In genomic region chr11:37105456-37105855, GRCh38 we compare ENCODE assay signal across 35 cellular contexts.
"Had no signal": no experiment of that assay in that cellular context is flagged by ENCODE, and none has a peak within 500 bp of the region (broad histone marks: within the 10 kb centered on the region; RNA-seq: fewer than 3 reads in every experiment).

No MANE protein-coding gene starts in this region.

- H3K27ac ChIP-seq: brain microvascular endothelial cell, Peyer's patch, WERI-Rb-1 had no signal

- H3K4me3 ChIP-seq: Peyer's patch had no signal

- H3K27me3 ChIP-seq: brain microvascular endothelial cell, Peyer's patch had no signal

- H3K36me3 Mint-ChIP-seq: activated CD8-positive, alpha-beta memory T cell treated with anti-CD3 and anti-CD28 coated beads, Interleukin-2, amount 10 ng/mL, durations not matched to agents 7 days and 5 days; activated naive CD8-positive, alpha-beta T cell treated with anti-CD3 and anti-CD28 coated beads for 36 hours; IgD-negative memory B cell had no signal

- DNase-seq: activated CD4-positive, alpha-beta memory T cell treated with anti-CD3 and anti-CD28 coated beads, Interleukin-2, amount 10 ng/mL, durations not matched to agents 7 days and 5 days; activated CD4-positive, alpha-beta T cell treated with anti-CD3 and anti-CD28 coated beads for 1 hour; activated CD4-positive, alpha-beta T cell treated with anti-CD3 and anti-CD28 coated beads for 48 hours; activated CD4-positive, CD25-positive, alpha-beta regulatory T cell; activated CD8-positive, alpha-beta memory T cell treated with anti-CD3 and anti-CD28 coated beads for 24 hours; activated CD8-positive, alpha-beta memory T cell treated with anti-CD3 and anti-CD28 coated beads, Interleukin-2, amount 10 ng/mL, durations not matched to agents 7 days and 5 days; activated CD8-positive, alpha-beta memory T cell treated with anti-CD3 and anti-CD28 coated beads, Interleukin-2, amount 50 U/mL, for 48 hours; activated effector memory CD4-positive, alpha-beta T cell treated with Interleukin-2 at 50 U/mL for 16 hours; activated naive CD4-positive, alpha-beta T cell treated with anti-CD3 and anti-CD28 coated beads, Interleukin-2, amount 50 U/mL, for 16 hours; activated naive CD8-positive, alpha-beta T cell treated with anti-CD3 and anti-CD28 coated beads for 36 hours; activated T-cell treated with anti-CD3 and anti-CD28 coated beads, Interleukin-2, amount 50 U/mL, for 48 hours; amniotic stem cell; aorta; brain microvascular endothelial cell; Karpas-422; KBM-7; NCI-H1105; NCI-H1417 treated with DMSO at 0.1 percent for 48 hours; NCI-H187 treated with DMSO at 0.1 percent for 48 hours; NCI-H2081; NCI-H2171 treated with DMSO at 0.1 percent for 48 hours; NCI-H2227 treated with DMSO at 0.1 percent for 48 hours; NCI-H510A treated with DMSO at 0.1 percent for 48 hours; NCI-H69; NK-92 treated with Interleukin-12 subunit alpha and Interleukin-12 subunit beta, amount 100 ng/mL, for 24 hours; PC-3; Peyer's patch; RPMI8226; SIG-M5; SW 1271; T-helper 1 cell; T-helper 2 cell; T-helper 9 cell; WERI-Rb-1 had no signal

- ATAC-seq: activated CD8-positive, alpha-beta memory T cell treated with anti-CD3 and anti-CD28 coated beads, Interleukin-2, amount 10 ng/mL, durations not matched to agents 7 days and 5 days; PC-3 had no signal

- H3K4me1 Mint-ChIP-seq: activated CD4-positive, alpha-beta memory T cell treated with anti-CD3 and anti-CD28 coated beads, Interleukin-2, amount 10 ng/mL, durations not matched to agents 7 days and 5 days; activated CD8-positive, alpha-beta memory T cell treated with anti-CD3 and anti-CD28 coated beads, Interleukin-2, amount 10 ng/mL, durations not matched to agents 7 days and 5 days; activated naive CD8-positive, alpha-beta T cell treated with anti-CD3 and anti-CD28 coated beads for 36 hours; IgD-negative memory B cell had no signal

- H3K27me3 Mint-ChIP-seq: activated CD4-positive, alpha-beta memory T cell treated with anti-CD3 and anti-CD28 coated beads, Interleukin-2, amount 10 ng/mL, durations not matched to agents 7 days and 5 days; activated CD8-positive, alpha-beta memory T cell treated with anti-CD3 and anti-CD28 coated beads, Interleukin-2, amount 10 ng/mL, durations not matched to agents 7 days and 5 days; activated naive CD8-positive, alpha-beta T cell treated with anti-CD3 and anti-CD28 coated beads for 36 hours; IgD-negative memory B cell had no signal

- H3K27ac Mint-ChIP-seq: activated CD4-positive, alpha-beta memory T cell treated with anti-CD3 and anti-CD28 coated beads, Interleukin-2, amount 10 ng/mL, durations not matched to agents 7 days and 5 days; activated CD8-positive, alpha-beta memory T cell treated with anti-CD3 and anti-CD28 coated beads, Interleukin-2, amount 10 ng/mL, durations not matched to agents 7 days and 5 days; activated naive CD8-positive, alpha-beta T cell treated with anti-CD3 and anti-CD28 coated beads for 36 hours; IgD-negative memory B cell had no signal

- H3K4me1 ChIP-seq: Peyer's patch had no signal

- H3K36me3 ChIP-seq: brain microvascular endothelial cell, Peyer's patch, WERI-Rb-1 had no signal

- H3K9me3 ChIP-seq: Peyer's patch had no signal

- H3K4me3 Mint-ChIP-seq: activated CD4-positive, alpha-beta memory T cell treated with anti-CD3 and anti-CD28 coated beads, Interleukin-2, amount 10 ng/mL, durations not matched to agents 7 days and 5 days; activated CD8-positive, alpha-beta memory T cell treated with anti-CD3 and anti-CD28 coated beads, Interleukin-2, amount 10 ng/mL, durations not matched to agents 7 days and 5 days; activated naive CD8-positive, alpha-beta T cell treated with anti-CD3 and anti-CD28 coated beads for 36 hours; IgD-negative memory B cell had no signal
